ENCODE assay signal across 8 cellular contexts in genomic region chr2:25252291-25253152, GRCh38.
A peak's percentile ranks its signal among the peaks of the same experiment; 100 is the strongest.
DNase-seq lines count a peak whose midpoint lies in the region; ATAC-seq and TF ChIP-seq lines count a peak whose summit lies in the region.

No MANE protein-coding gene starts in this region.

- DNase-seq in BE2C (peak; percentile 91), NCI-H2227 (lab: John Stamatoyannopoulos, UW; ENCODE audit: unreplicated experiment) (peak; percentile 97), naive B cell (peak; percentile 56), testis (peak; percentile 78), NK-92 (lab: John Stamatoyannopoulos, UW; ENCODE audit: unreplicated experiment) (no peak)
- DNase-seq in activated CD8-positive, alpha-beta T cell treated with anti-CD3 and anti-CD28 coated beads for 36 hours: peak; percentile 70

- H3K36me3 ChIP-seq in BE2C (peaks cover 12% of the 10 kb centered on the region), esophagus (ENCODE audit: control insufficient read depth in 2 of 2, insufficient read depth in 2 of 2, low read length in 1 of 2) (peaks cover 0 to 7% of the 10 kb centered on the region in 2 donors), testis (ENCODE audit: low read depth, missing control alignments) (no peaks in the 10 kb centered on the region)

- 14 to 20% methylated on average over 40 to 61 of the region's 62 CpGs for WGBS in esophagus, 2 donors
- 6 to 10% methylated on average over 33 to 40 of the region's 62 CpGs for WGBS in testis, 2 donors

- H3K27ac Mint-ChIP-seq in activated CD8-positive, alpha-beta T cell treated with anti-CD3 and anti-CD28 coated beads for 36 hours: peak overlapping the region; percentile 66
- peak overlapping the region in 4 of 6 donors; percentile 58 to 79 (median 72) for H3K27ac Mint-ChIP-seq in naive B cell

- POLR2A ChIA-PET in activated CD8-positive, alpha-beta T cell treated with anti-CD3 and anti-CD28 coated beads for 36 hours (lab: Charles Lee): interaction anchor here (0.7 to 1.4 kb wide), 8 partner anchors 10 to 71 kb away, joined by 3 to 12 read pairs (median 4); no protein-coding TSS in a partner anchor

- intact Hi-C loops in activated CD8-positive, alpha-beta T cell treated with anti-CD3 and anti-CD28 coated beads for 36 hours (cut with micrococcal nuclease): no loop called here
- intact Hi-C loops in testis (cut with DNase I; ENCODE audit: low total_unique reads): no loop called here

- no peaks in the 10 kb centered on the region for H3K9me3 Mint-ChIP-seq in activated CD8-positive, alpha-beta T cell treated with anti-CD3 and anti-CD28 coated beads for 36 hours
- H3K9me3 Mint-ChIP-seq in naive B cell: no peaks in the 10 kb centered on the region

- H3K4me1 ChIP-seq in BE2C (peaks cover 18% of the 10 kb centered on the region), esophagus (ENCODE audit: control insufficient read depth in 2 of 2, insufficient read depth in 2 of 2, low read length in 1 of 2) (peaks cover 4 to 8% of the 10 kb centered on the region in 2 donors), testis (peaks cover 24% of the 10 kb centered on the region)

- no peaks in the 10 kb centered on the region for H3K27me3 Mint-ChIP-seq in activated CD8-positive, alpha-beta T cell treated with anti-CD3 and anti-CD28 coated beads for 36 hours
- H3K27me3 Mint-ChIP-seq in naive B cell: no peaks in the 10 kb centered on the region

- H3K27me3 ChIP-seq in BE2C (no peaks in the 10 kb centered on the region), esophagus (ENCODE audit: control insufficient read depth in 1 of 2, insufficient read depth in 2 of 2, low read length in 2 of 2) (no peaks in the 10 kb centered on the region), testis (no peaks in the 10 kb centered on the region)

- H3K4me3 Mint-ChIP-seq in activated CD8-positive, alpha-beta T cell treated with anti-CD3 and anti-CD28 coated beads for 36 hours: peak overlapping the region; percentile 87
- peak overlapping the region; percentile 72 to 93 (median 85) for H3K4me3 Mint-ChIP-seq in naive B cell

- H3K4me1 Mint-ChIP-seq in activated CD8-positive, alpha-beta T cell treated with anti-CD3 and anti-CD28 coated beads for 36 hours (ENCODE audit: low read depth): peaks cover 34% of the 10 kb centered on the region
- H3K4me1 Mint-ChIP-seq in naive B cell: peaks cover 27 to 37% (median 35%) of the 10 kb centered on the region in 3 donors

- TF ChIP-seq CTCF in BE2C (IDR thresholded peaks at IDR 0.05; ENCODE audit: low read depth, low read length): no peak
- TF ChIP-seq CTCF in activated CD8-positive, alpha-beta T cell treated with anti-CD3 and anti-CD28 coated beads for 36 hours (IDR thresholded peaks at IDR 0.05): no peak
- no peak for TF ChIP-seq CTCF in testis (IDR thresholded peaks at IDR 0.05)

- TF ChIP-seq POLR2A in testis (IDR thresholded peaks at IDR 0.05): no peak

- no peaks in the 10 kb centered on the region for H3K9me3 ChIP-seq in BE2C
- H3K9me3 ChIP-seq in esophagus (ENCODE audit: control insufficient read depth in 2 of 2, insufficient read depth in 1 of 2, low read depth in 1 of 2, low read length in 1 of 2): no peaks in the 10 kb centered on the region
- H3K9me3 ChIP-seq in testis: no peaks in the 10 kb centered on the region

- H3K27ac ChIP-seq in esophagus (ENCODE audit: low read depth in 2 of 2, low read length in 1 of 2) (peak overlapping the region; percentile 72 to 73), testis (peak overlapping the region; percentile 76 to 91)

- peak; percentile 36 for ATAC-seq in GM21367 (IDR thresholded peaks at IDR 0.05; ENCODE audit: unreplicated experiment)
- ATAC-seq in activated CD8-positive, alpha-beta T cell treated with anti-CD3 and anti-CD28 coated beads for 36 hours: peak; percentile 51
- peak; percentile 64 to 70 for ATAC-seq in naive B cell (ENCODE audit: low read depth in 2 of 2)

- CTCF ChIA-PET in activated CD8-positive, alpha-beta T cell treated with anti-CD3 and anti-CD28 coated beads for 36 hours (lab: Charles Lee): interaction anchor here (1.3 to 1.8 kb wide), 4 partner anchors 21 to 110 kb away, joined by 5 to 7 read pairs (median 5); no protein-coding TSS in a partner anchor

- peaks cover 61% of the 10 kb centered on the region for H3K36me3 Mint-ChIP-seq in activated CD8-positive, alpha-beta T cell treated with anti-CD3 and anti-CD28 coated beads for 36 hours (ENCODE audit: low read depth)
- peaks cover 0 to 11% of the 10 kb centered on the region in 2 donors for H3K36me3 Mint-ChIP-seq in naive B cell

- H3K4me3 ChIP-seq in BE2C (ENCODE audit: low read depth, low read length) (peak overlapping the region; percentile 83), esophagus (ENCODE audit: low read depth in 1 of 2, low read length in 2 of 2) (peak overlapping the region; percentile 54 to 57), testis (peak overlapping the region; percentile 56 to 63)
